ENCODE assay signal across 12 cellular contexts in the genomic region with DNA sequence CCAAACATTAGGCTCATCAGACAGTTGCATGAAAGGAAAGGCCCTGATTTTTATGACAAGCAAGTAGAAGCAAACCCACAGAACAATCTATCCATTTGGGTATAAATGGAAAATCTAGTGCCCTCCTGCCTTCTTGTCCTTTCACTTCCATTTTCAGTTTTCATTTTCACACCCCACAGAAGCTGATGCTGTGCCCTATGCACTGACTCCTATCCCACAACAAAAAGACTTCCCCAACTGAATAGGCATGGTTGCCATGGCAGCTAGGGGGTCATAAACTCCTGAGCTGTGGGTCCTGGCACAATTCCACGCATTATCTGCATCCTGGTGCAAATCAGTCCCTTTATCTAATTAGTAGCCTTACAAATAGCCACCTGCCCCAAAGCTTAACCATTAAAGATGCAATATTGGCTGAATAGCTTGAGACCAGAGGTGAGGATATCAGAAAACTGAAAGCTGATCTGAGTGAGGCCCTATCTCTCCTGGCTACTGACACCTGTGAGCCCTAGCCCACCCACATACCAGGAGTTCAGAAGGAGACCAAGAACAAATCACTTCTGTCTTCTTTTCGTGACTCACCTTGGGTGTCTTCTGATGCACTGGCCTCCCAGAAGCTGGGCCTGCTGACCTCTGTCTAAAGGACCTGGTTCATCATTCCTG. TPM values are rescaled to one million over a fixed set of nuclear protein-coding genes. Genes with fewer than 3 reads are reported as not detected.
DNase-seq lines count a peak whose midpoint lies in the region; ATAC-seq and TF ChIP-seq lines count a peak whose summit lies in the region.
"Had no signal": no experiment of that assay in that cellular context is flagged by ENCODE, and none has a peak within 500 bp of the region (broad histone marks: within the 10 kb centered on the region; RNA-seq: fewer than 3 reads in every experiment).

No MANE protein-coding gene starts in this region.

- TF ChIP-seq CTCF in endothelial cell (IDR thresholded peaks at IDR 0.05; ENCODE audit: unreplicated experiment) (no peak), omental fat pad (IDR thresholded peaks at IDR 0.05) (no peak), chondrocyte (IDR thresholded peaks at IDR 0.05) (no peak)

- no peaks in the 10 kb centered on the region for H3K36me3 ChIP-seq in H7 (replicated peaks; ENCODE audit: control insufficient read depth, insufficient read depth, low read length)

- H3K36me3 Mint-ChIP-seq in endothelial cell (ENCODE audit: low read depth, unreplicated experiment) (peaks cover 10% of the 10 kb centered on the region), chondrocyte (ENCODE audit: low read depth) (peaks cover 10% of the 10 kb centered on the region)

- peaks cover 1% of the 10 kb centered on the region for H3K27me3 Mint-ChIP-seq in endothelial cell (ENCODE audit: unreplicated experiment)
- H3K27me3 Mint-ChIP-seq in chondrocyte (ENCODE audit: low read depth), result no peaks in the 10 kb centered on the region
- H3K27me3 Mint-ChIP-seq: activated naive CD8-positive, alpha-beta T cell had no signal

- peaks cover 6% of the 10 kb centered on the region for H3K9me3 Mint-ChIP-seq in endothelial cell (ENCODE audit: unreplicated experiment)
- peaks cover 26% of the 10 kb centered on the region for H3K9me3 Mint-ChIP-seq in chondrocyte (ENCODE audit: low read depth)

- ATAC-seq in GM18867 (IDR thresholded peaks at IDR 0.05; ENCODE audit: unreplicated experiment) (peak; percentile 81), GM21447 (IDR thresholded peaks at IDR 0.05; ENCODE audit: unreplicated experiment) (peak; percentile 63), HG03196 (IDR thresholded peaks at IDR 0.05; ENCODE audit: unreplicated experiment) (peak; percentile 80), omental fat pad (ENCODE audit: low FRiP score) (no peak)

- peaks cover 14% of the 10 kb centered on the region for H3K4me1 Mint-ChIP-seq in endothelial cell (ENCODE audit: unreplicated experiment)
- H3K4me1 Mint-ChIP-seq in chondrocyte (ENCODE audit: low read depth), result peaks cover 23% of the 10 kb centered on the region

- DNase-seq in endothelial cell (ENCODE audit: low spot score) (no peak), omental fat pad (ENCODE audit: low spot score) (no peak), H7 (no peak), NCI-H226 (no peak), chondrocyte (ENCODE audit: low spot score) (no peak)
- DNase-seq: stimulated activated CD4-positive, alpha-beta T cell treated with anti-CD3 and anti-CD28 coated beads, Interleukin-4, amount 100 ng/mL, for 1 hour had no signal

- no peak overlapping the region for H3K4me3 ChIP-seq in H7 (ENCODE audit: insufficient read depth, low read depth, low read length)

- H3K27me3 ChIP-seq in H7 (ENCODE audit: control insufficient read depth, insufficient read depth, low read length), result no peaks in the 10 kb centered on the region

- H3K27ac Mint-ChIP-seq in endothelial cell (ENCODE audit: unreplicated experiment) (peak overlapping the region; percentile 11), chondrocyte (ENCODE audit: unreplicated experiment) (no peak overlapping the region)
- H3K27ac Mint-ChIP-seq: activated naive CD8-positive, alpha-beta T cell; mesothelial cell of epicardium had no signal

- H3K4me3 Mint-ChIP-seq in endothelial cell (ENCODE audit: unreplicated experiment) (no peak overlapping the region), chondrocyte (ENCODE audit: unreplicated experiment) (no peak overlapping the region)
- H3K4me3 Mint-ChIP-seq: activated naive CD8-positive, alpha-beta T cell; mesothelial cell of epicardium had no signal

RNA-seq across cellular contexts. Expression of gene HEY2, which starts 34.9 kb away (rescaled TPM):
- 82.7 TPM for total RNA-seq in endothelial cell (ENCODE audit: unreplicated experiment)
- total RNA-seq in omental fat pad, result 1 to 10 TPM in 3 of 4 donors, under 1 TPM in 1; 0.24 to 3.2 (median 1.5) TPM
- 19.3 and 30.4 TPM in 2 replicates for total RNA-seq in H7 (2014; rRNA removed; shearing (Covaris generic))
- total RNA-seq in chondrocyte, result 17.6 to 43.0 TPM (median 41.2 TPM) in 3 replicates
- total RNA-seq: MCF 10A had no signal
